ENCODE assay signal across 1 cellular context in genomic region chr14:76986261-76986565, GRCh38.
A peak's percentile ranks its signal among the peaks of the same experiment; 100 is the strongest.
TF ChIP-seq lines count a peak whose summit lies in the region.

No MANE protein-coding gene starts in this region.

TF ChIP-seq in K562, 482 proteins besides CTCF, POLR2A, EP300 and RAD21:
- no peak for TF ChIP-seq RNF219 (CRISPR knock-in tag; IDR thresholded peaks at IDR 0.05)
- TF ChIP-seq ZNF316 (IDR thresholded peaks at IDR 0.05) = peak; percentile 31; the same call in 1 of the 2 replicates
- no peak for TF ChIP-seq ZNF609 (CRISPR knock-in tag; IDR thresholded peaks at IDR 0.05; ENCODE audit: borderline replicate concordance)
- no peak for TF ChIP-seq REST (CRISPR knock-in tag; IDR thresholded peaks at IDR 0.05; ENCODE audit: low read depth)
- no peak for TF ChIP-seq MEF2D (tag; conservative IDR thresholded peaks at IDR 0.05; ENCODE audit: low read depth)
- peak; percentile 28; the same call in 1 of the 2 replicates for TF ChIP-seq C11orf30 (IDR thresholded peaks at IDR 0.05; ENCODE audit: low read depth)
- no peak for TF ChIP-seq CHD4 (IDR thresholded peaks at IDR 0.05; ENCODE audit: insufficient read depth, insufficient replicate concordance, low read depth, low read length, poor library complexity, severe bottlenecking)
- TF ChIP-seq KLF16 (IDR thresholded peaks at IDR 0.05) = no peak
- TF ChIP-seq NR0B1 (IDR thresholded peaks at IDR 0.05; ENCODE audit: partially characterized antibody) = no peak
- no peak for TF ChIP-seq E4F1 (CRISPR knock-in tag; IDR thresholded peaks at IDR 0.05; ENCODE audit: borderline replicate concordance)
- TF ChIP-seq ZNF699 (CRISPR knock-in tag; IDR thresholded peaks at IDR 0.05; ENCODE audit: insufficient replicate concordance) = no peak
- TF ChIP-seq THRA (IDR thresholded peaks at IDR 0.05) = no peak
- TF ChIP-seq ZNF384 (IDR thresholded peaks at IDR 0.05; ENCODE audit: low read depth, low read length) = no peak
